ENCODE assay signal across 8 cellular contexts in the genomic region with DNA sequence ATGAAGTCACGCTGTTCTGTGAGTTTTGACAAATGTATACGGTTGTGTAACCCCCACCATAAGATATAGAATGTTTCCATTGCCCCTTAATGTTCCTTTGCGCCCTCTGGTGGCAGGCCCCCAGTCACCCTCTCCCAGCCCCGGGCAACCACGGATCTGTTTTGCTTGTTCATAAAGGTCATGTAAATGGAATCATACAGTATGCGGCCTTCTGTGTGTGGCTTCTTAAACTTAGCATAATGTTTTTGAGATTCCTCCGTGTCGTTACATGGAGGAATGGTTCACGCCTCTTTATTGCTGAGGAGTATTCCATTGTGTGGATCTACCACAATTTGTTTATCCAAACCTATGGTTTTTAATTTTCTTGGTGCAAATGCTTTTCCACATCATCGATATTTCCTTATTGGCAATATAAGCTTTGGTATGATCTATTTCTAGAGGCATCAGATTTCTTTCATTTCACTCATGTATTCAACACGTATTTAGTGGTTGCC. TPM values are rescaled to one million over a fixed set of nuclear protein-coding genes. Genes with fewer than 3 reads are reported as not detected.
DNase-seq lines count a peak whose midpoint lies in the region; ATAC-seq and TF ChIP-seq lines count a peak whose summit lies in the region.

No MANE protein-coding gene starts in this region.

- intact Hi-C loops in CD14-positive monocyte (cut with micrococcal nuclease) = loop anchor here (1.0 to 5.0 kb wide), 2 partner anchors 177 to 238 kb away; a partner anchor contains a TSS

- peak; percentile 97 for TF ChIP-seq CTCF in CD14-positive monocyte (IDR thresholded peaks at IDR 0.05)

- DNase-seq in CD14-positive monocyte (ENCODE audit: low spot score) = peak; percentile 59
- peak; percentile 58 for DNase-seq in LoVo (ENCODE audit: low spot score)
- peak; percentile 38 for DNase-seq in T-helper 22 cell (ENCODE audit: low read depth)
- DNase-seq in amniotic epithelial cell (ENCODE audit: low read depth) = peak; percentile 20
- peak; percentile 47 for DNase-seq in hepatic stellate cell (ENCODE audit: low spot score)
- DNase-seq in stimulated activated CD4-positive, alpha-beta T cell treated with anti-CD3 and anti-CD28 coated beads, Interleukin-15, amount 100 ng/mL, for 24 hours = peak; percentile 84

- H3K27ac Mint-ChIP-seq in CD14-positive monocyte = no peak overlapping the region

- H3K4me3 Mint-ChIP-seq in CD14-positive monocyte = no peak overlapping the region

- H3K4me1 Mint-ChIP-seq in CD14-positive monocyte = peaks cover 8% of the 10 kb centered on the region

- ATAC-seq in GM19328 (IDR thresholded peaks at IDR 0.05; ENCODE audit: unreplicated experiment) (peak; percentile 64), GM18498 (IDR thresholded peaks at IDR 0.05; ENCODE audit: unreplicated experiment) (no peak)

- peaks cover 0 to 2% of the 10 kb centered on the region in 2 donors for H3K36me3 Mint-ChIP-seq in CD14-positive monocyte

- H3K27me3 Mint-ChIP-seq in CD14-positive monocyte (ENCODE audit: low read depth in 3 of 3) = peaks cover 0 to 5% (median 1%) of the 10 kb centered on the region in 3 donors

- H3K9me3 Mint-ChIP-seq in CD14-positive monocyte = peaks cover 0 to 2% (median 0%) of the 10 kb centered on the region in 7 donors

RNA-seq across cellular contexts. Expression of a gene that starts 28.4 kb away (rescaled TPM):
- polyA plus RNA-seq in CD14-positive monocyte = 10 to 100 TPM; 58.1 to 64.0 TPM

Comparison
In these comparisons a context has a peak if more than half of its experiments do, and no peak if none do; other contexts are left out.
1. DNase-seq: peak in every context shown above with its lines; median percentile 84 in stimulated activated CD4-positive, alpha-beta T cell treated with anti-CD3 and anti-CD28 coated beads, Interleukin-15, amount 100 ng/mL, for 24 hours; 59 in CD14-positive monocyte; 58 in LoVo; 47 in hepatic stellate cell; 38 in T-helper 22 cell; 20 in amniotic epithelial cell.